Comparison of ENCODE assay signal across 17 cellular contexts in the genomic region with DNA sequence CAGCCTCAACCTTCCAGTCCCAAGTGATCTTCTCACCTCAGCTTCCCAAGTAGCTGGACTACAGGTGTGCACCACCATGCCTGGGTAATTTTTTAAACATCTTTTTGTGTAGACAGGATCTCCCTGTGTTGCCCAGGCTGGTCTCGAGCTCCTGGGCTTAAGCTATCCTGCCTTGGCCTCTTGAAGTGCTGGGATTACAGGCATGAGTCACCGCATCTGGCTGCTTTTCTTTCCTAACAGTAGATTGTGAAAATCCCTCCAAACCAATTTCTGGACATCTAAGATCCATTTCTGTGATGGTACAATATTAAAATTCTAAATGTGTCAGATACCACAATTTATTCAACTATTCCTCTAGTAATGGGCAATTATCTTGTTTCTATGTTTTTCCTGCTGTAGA. TPM values are rescaled to one million over a fixed set of nuclear protein-coding genes. Genes with fewer than 3 reads are reported as not detected.
A peak's percentile ranks its signal among the peaks of the same experiment; 100 is the strongest.
DNase-seq lines count a peak whose midpoint lies in the region; ATAC-seq and TF ChIP-seq lines count a peak whose summit lies in the region.
"Had no signal": no experiment of that assay in that cellular context is flagged by ENCODE, and none has a peak within 500 bp of the region (broad histone marks: within the 10 kb centered on the region; RNA-seq: fewer than 3 reads in every experiment).

No MANE protein-coding gene starts in this region.

- POLR2A ChIA-PET in CD4-positive, alpha-beta T cell (lab: Charles Lee) = interaction anchor here (5.2 kb wide), 1 partner anchor 39 kb away, joined by 19 read pairs; the partner anchor contains the start of gene RAB18

- H3K27me3 Mint-ChIP-seq in CD4-positive, alpha-beta T cell = no peaks in the 10 kb centered on the region
- H3K27me3 Mint-ChIP-seq: activated B cell treated with CpG ODN at 0.5 μM for 24 hours had no signal

- H3K36me3 ChIP-seq in mammary epithelial cell (ENCODE audit: insufficient read depth, low read length) = peaks cover 3% of the 10 kb centered on the region

- peak overlapping the region; percentile 17 for H3K27ac Mint-ChIP-seq in CD4-positive, alpha-beta T cell
- H3K27ac Mint-ChIP-seq: activated B cell treated with CpG ODN at 0.5 μM for 24 hours, nephron progenitor cell had no signal

- in situ Hi-C loops in mammary epithelial cell (cut with MboI; ENCODE audit: low sequenced_read_pairs in 2 of 2) = loop anchor here in 1 of 2 donors (10.0 kb wide), 1 partner anchor 98 kb away; no protein-coding TSS in a partner anchor

- CTCF ChIA-PET in CD4-positive, alpha-beta T cell (lab: Charles Lee) = no interaction called here
- CTCF ChIA-PET in mammary epithelial cell (lab: Charles Lee; ENCODE audit: low non-redundant PET) = no interaction called here

- no peaks in the 10 kb centered on the region for H3K79me2 ChIP-seq in mammary epithelial cell (ENCODE audit: insufficient read depth, low read length)

- H2AFZ ChIP-seq in mammary epithelial cell (ENCODE audit: low read depth, low read length) = no peak overlapping the region

- H3K36me3 Mint-ChIP-seq in CD4-positive, alpha-beta T cell (ENCODE audit: low read depth) = peaks cover 65% of the 10 kb centered on the region

- no peak overlapping the region for H3K4me2 ChIP-seq in mammary epithelial cell (ENCODE audit: insufficient read depth, low read depth, low read length)

- DNase-seq in CD4-positive, alpha-beta T cell = no peak
- DNase-seq in M059J (ENCODE audit: low read depth) (peak; percentile 9), mammary epithelial cell (peak; percentile 6), kidney tubule cell (ENCODE audit: low spot score) (peak; percentile 6), retina (no peak), COLO829 (ENCODE audit: low spot score) (no peak)
- no peak for DNase-seq in activated CD8-positive, alpha-beta memory T cell treated with anti-CD3 and anti-CD28 coated beads, Interleukin-2, amount 50 U/mL, for 4 hours
- DNase-seq: activated B cell treated with CpG ODN at 0.5 μM for 24 hours; activated CD8-positive, alpha-beta memory T cell treated with anti-CD3 and anti-CD28 coated beads, Interleukin-2, amount 50 U/mL, for 48 hours; amygdala; NCI-H2171 treated with DMSO at 0.1 percent for 48 hours; nephron progenitor cell had no signal

- peaks cover 36% of the 10 kb centered on the region for H3K4me1 Mint-ChIP-seq in CD4-positive, alpha-beta T cell (ENCODE audit: low read depth)
- H3K4me1 Mint-ChIP-seq: activated B cell treated with CpG ODN at 0.5 μM for 24 hours, nephron progenitor cell had no signal

- no peaks in the 10 kb centered on the region for H3K27me3 ChIP-seq in CD4-positive, alpha-beta T cell (ENCODE audit: control insufficient read depth, insufficient read depth, low read length)
- no peaks in the 10 kb centered on the region for H3K27me3 ChIP-seq in mammary epithelial cell (ENCODE audit: insufficient read depth, low read length)

- no peak for ATAC-seq in CD4-positive, alpha-beta T cell (ENCODE audit: poor library complexity)
- ATAC-seq in HG03565 (IDR thresholded peaks at IDR 0.05; ENCODE audit: unreplicated experiment) = no peak
- ATAC-seq: SK-N-SH treated with all-trans-retinoic acid at 6 μM for 48 hours had no signal

- H3K4me3 ChIP-seq in mammary epithelial cell (replicated peaks in 1 of 3; ENCODE audit: insufficient read depth in 1 of 3, low read depth in 2 of 3, low read length in 3 of 3) = no peak overlapping the region
- H3K4me3 ChIP-seq: HAP-1, skin epidermis had no signal

- dilution Hi-C loops in mammary epithelial cell (cut with HindIII; ENCODE audit: low sequenced_read_pairs) = no loop called here

- H3K27ac ChIP-seq in CD4-positive, alpha-beta T cell (ENCODE audit: low read depth, low read length) = no peak overlapping the region
- H3K27ac ChIP-seq in mammary epithelial cell (ENCODE audit: insufficient read depth, low read depth, low read length) = no peak overlapping the region
- H3K27ac ChIP-seq: C4-2B, skin epidermis had no signal

- no peak overlapping the region for H3K4me3 Mint-ChIP-seq in CD4-positive, alpha-beta T cell
- H3K4me3 Mint-ChIP-seq: activated B cell treated with CpG ODN at 0.5 μM for 24 hours, nephron progenitor cell had no signal

- peaks cover 11% of the 10 kb centered on the region for H3K4me1 ChIP-seq in mammary epithelial cell (ENCODE audit: insufficient read depth, low read length)
- H3K4me1 ChIP-seq: HAP-1 had no signal

- no peaks in the 10 kb centered on the region for H4K20me1 ChIP-seq in mammary epithelial cell (ENCODE audit: insufficient read depth, low read length)

- no peaks in the 10 kb centered on the region for H3K9me3 Mint-ChIP-seq in CD4-positive, alpha-beta T cell
- H3K9me3 Mint-ChIP-seq: activated B cell treated with CpG ODN at 0.5 μM for 24 hours, nephron progenitor cell had no signal

- TF ChIP-seq CTCF in CD4-positive, alpha-beta T cell (IDR thresholded peaks at IDR 0.05) = no peak
- no peak for TF ChIP-seq CTCF in mammary epithelial cell (conservative IDR thresholded peaks at IDR 0.05 in 1 of 2, IDR thresholded peaks at IDR 0.05 in 1 of 2; ENCODE audit: extremely low read depth in 1 of 2, insufficient read depth in 1 of 2, low read depth in 1 of 2, low read length in 2 of 2)

- no peak overlapping the region for H3K9ac ChIP-seq in mammary epithelial cell (ENCODE audit: insufficient read depth, low read length)

- BruUV-seq in mammary epithelial cell (replicated peaks; lab: Mats Ljungman, UMichigan) = no TSS peak

- no peaks in the 10 kb centered on the region for H3K9me3 ChIP-seq in CD4-positive, alpha-beta T cell (ENCODE audit: control insufficient read depth, low read length)
- H3K9me3 ChIP-seq in mammary epithelial cell (replicated peaks; ENCODE audit: insufficient read depth, low read length) = no peaks in the 10 kb centered on the region
- H3K9me3 ChIP-seq: HAP-1 had no signal

- intact Hi-C loops in CD4-positive, alpha-beta T cell (cut with DNase I, micrococcal nuclease) = no loop called here
- intact Hi-C loops in mammary epithelial cell (cut with micrococcal nuclease) = loop anchor here (5.0 kb wide), 1 partner anchor 96 kb away; no protein-coding TSS in a partner anchor

- 100% methylated on average over 2 of the region's 2 CpGs for WGBS in mammary epithelial cell (ENCODE audit: low coverage, missing lambda C conversion rate)

RNA-seq across cellular contexts. Expression of gene RAB18, which starts 38.7 kb away (rescaled TPM):
- 100 to 1,000 TPM; 120 to 130 TPM for total RNA-seq in CD4-positive, alpha-beta T cell
- total RNA-seq in M059J (2014; rRNA removed; shearing (Covaris generic)) = 19.9 and 32.7 TPM in 2 replicates
- total RNA-seq in mammary epithelial cell = 100 to 1,000 TPM in 1 of 2 donors, 10 to 100 TPM in 1; 75.3 to 164 TPM
- polyA plus RNA-seq in mammary epithelial cell = 34.8 TPM
- polyA minus RNA-seq in mammary epithelial cell = 41.3 TPM

Comparison
In these comparisons a context has a peak if more than half of its experiments do, and no peak if none do; other contexts are left out.
1. DNase-seq: peak in M059J (single experiment), mammary epithelial cell (single experiment) and kidney tubule cell (single experiment); none in CD4-positive, alpha-beta T cell (0 of 10), activated CD8-positive, alpha-beta memory T cell treated with anti-CD3 and anti-CD28 coated beads, Interleukin-2, amount 50 U/mL, for 4 hours (single experiment), retina (single experiment) and COLO829 (single experiment).